Comparison of ENCODE assay signal across 16 cellular contexts in genomic region chr6:140641412-140641811, GRCh38.
DNase-seq lines count a peak whose midpoint lies in the region; ATAC-seq, FAIRE-seq and TF ChIP-seq lines count a peak whose summit lies in the region.
"Had no signal": no experiment of that assay in that cellular context is flagged by ENCODE, and none has a peak within 500 bp of the region (broad histone marks: within the 10 kb centered on the region; RNA-seq: fewer than 3 reads in every experiment).

No MANE protein-coding gene starts in this region.

- peak; percentile 68 for ATAC-seq in GM19372 (IDR thresholded peaks at IDR 0.05; ENCODE audit: low read depth, unreplicated experiment)
- ATAC-seq in HG02678 (IDR thresholded peaks at IDR 0.05; ENCODE audit: unreplicated experiment): peak; percentile 73
- peak; percentile 84 for ATAC-seq in HG03457 (IDR thresholded peaks at IDR 0.05; ENCODE audit: unreplicated experiment)
- ATAC-seq: A549, left lobe of liver had no signal

- no peak for TF ChIP-seq POLR2A in GM12891 (IDR thresholded peaks at IDR 0.05; ENCODE audit: low read depth, low read length)
- no peak for TF ChIP-seq POLR2A in vagina (IDR thresholded peaks at IDR 0.05)

- H3K4me3 ChIP-seq in vagina (no peak overlapping the region), left ventricle myocardium inferior (no peak overlapping the region)
- H3K4me3 ChIP-seq: A549 had no signal

- H3K27ac ChIP-seq in vagina (no peak overlapping the region), left ventricle myocardium inferior (replicated peaks) (no peak overlapping the region)
- H3K27ac ChIP-seq: A549, RWPE1 had no signal

- DNase-seq in GM12891 (ENCODE audit: insufficient read length, low spot score): no peak
- DNase-seq in vagina (ENCODE audit: extremely low spot score in 2 of 2): no peak
- no peak for DNase-seq in NCI-H1436 (lab: John Stamatoyannopoulos, UW)
- no peak for DNase-seq in GM19239 (ENCODE audit: insufficient read length, low spot score)
- no peak for DNase-seq in left ventricle myocardium inferior
- DNase-seq: activated CD4-positive, alpha-beta T cell treated with anti-CD3 and anti-CD28 coated beads, Interleukin-2, amount 10 ng/mL, durations not matched to agents 24 days and 14 days; amniotic stem cell; erythroblast; GDM1; NCI-H1417 treated with DMSO at 0.1 percent for 48 hours had no signal

- H3K36me3 ChIP-seq in vagina (no peaks in the 10 kb centered on the region), left ventricle myocardium inferior (no peaks in the 10 kb centered on the region)

- no peaks in the 10 kb centered on the region for H3K27me3 ChIP-seq in vagina
- H3K27me3 ChIP-seq in left ventricle myocardium inferior (ENCODE audit: low read depth): no peaks in the 10 kb centered on the region

- H3K4me1 ChIP-seq in vagina (no peaks in the 10 kb centered on the region), left ventricle myocardium inferior (no peaks in the 10 kb centered on the region)
- H3K4me1 ChIP-seq: A549 had no signal

- TF ChIP-seq CTCF in vagina (IDR thresholded peaks at IDR 0.05) (no peak), left ventricle myocardium inferior (IDR thresholded peaks at IDR 0.05; ENCODE audit: borderline replicate concordance) (no peak)

- FAIRE-seq in GM12891 (lab: Jason Lieb, UNC): no peak
- no peak for FAIRE-seq in GM19239 (lab: Jason Lieb, UNC)
- FAIRE-seq: A549 had no signal

- H3K9me3 ChIP-seq in vagina (no peaks in the 10 kb centered on the region), left ventricle myocardium inferior (replicated peaks) (peaks cover 8% of the 10 kb centered on the region)
- H3K9me3 ChIP-seq: A549 had no signal

- intact Hi-C loops in vagina (cut with DNase I): no loop called here
- intact Hi-C loops in left ventricle myocardium inferior (cut with micrococcal nuclease): no loop called here

TF ChIP-seq in GM12891, 5 proteins besides CTCF, POLR2A, EP300 and RAD21:
- TF ChIP-seq SPI1 (IDR thresholded peaks at IDR 0.05; ENCODE audit: low read depth, low read length): peak; percentile 81
- TF ChIP-seq POLR2AphosphoS5 (IDR thresholded peaks at IDR 0.05; ENCODE audit: low read depth, low read length): no peak
TF ChIP-seq in GM12891: peak in this region for 1.
